ENCODE assay signal across 8 cellular contexts in the genomic region with DNA sequence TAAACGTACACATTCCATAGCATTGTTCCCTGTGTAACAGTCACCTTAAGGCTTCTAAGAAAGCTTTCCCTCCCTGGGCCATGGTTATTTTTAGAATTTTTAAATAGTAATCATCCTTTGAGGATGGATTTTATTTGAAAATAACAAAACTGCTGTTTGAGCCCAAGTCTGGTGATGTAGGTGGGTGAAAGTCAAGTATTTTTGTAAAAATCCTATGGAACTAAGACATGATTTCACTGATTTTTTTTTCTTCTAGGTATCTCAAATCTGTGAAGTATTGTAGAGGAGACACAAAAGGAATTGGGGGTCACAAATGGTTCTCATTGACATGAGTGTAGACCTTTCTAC. TPM values are rescaled to one million over a fixed set of nuclear protein-coding genes. Genes with fewer than 3 reads are reported as not detected.
DNase-seq lines count a peak whose midpoint lies in the region; ATAC-seq and TF ChIP-seq lines count a peak whose summit lies in the region.

No MANE protein-coding gene starts in this region.

- H3K27me3 ChIP-seq in cardiac muscle cell (no peaks in the 10 kb centered on the region), adrenal gland (no peaks in the 10 kb centered on the region), mesenchymal stem cell (ENCODE audit: control insufficient read depth in 1 of 2, insufficient read depth in 1 of 2, low read length in 2 of 2) (no peaks in the 10 kb centered on the region), upper lobe of right lung (no peaks in the 10 kb centered on the region)

- H3K9me3 ChIP-seq in cardiac muscle cell (ENCODE audit: low read depth) (no peaks in the 10 kb centered on the region), adrenal gland (replicated peaks in 1 of 3) (no peaks in the 10 kb centered on the region), mesenchymal stem cell (ENCODE audit: control insufficient read depth, low read length) (no peaks in the 10 kb centered on the region), upper lobe of right lung (no peaks in the 10 kb centered on the region)

- H3K4me1 ChIP-seq in cardiac muscle cell (ENCODE audit: low read depth) (no peaks in the 10 kb centered on the region), adrenal gland (replicated peaks in 1 of 2) (peaks cover 25 to 51% of the 10 kb centered on the region in 2 donors), mesenchymal stem cell (ENCODE audit: control insufficient read depth, insufficient read depth, low read depth, low read length) (peaks cover 25% of the 10 kb centered on the region), upper lobe of right lung (peaks cover 48% of the 10 kb centered on the region)

- no peak overlapping the region for H2AFZ ChIP-seq in mesenchymal stem cell (ENCODE audit: low read depth, low read length)

- no peak overlapping the region for H4K91ac ChIP-seq in mesenchymal stem cell (ENCODE audit: low read length)

- TF ChIP-seq CTCF in cardiac muscle cell (IDR thresholded peaks at IDR 0.05; ENCODE audit: low read depth, low read length) (no peak), adrenal gland (IDR thresholded peaks at IDR 0.05) (peak in 2 of 6 experiments; percentile 2 to 7), upper lobe of right lung (IDR thresholded peaks at IDR 0.05) (no peak)

- no peak overlapping the region for H3K4ac ChIP-seq in mesenchymal stem cell (ENCODE audit: low read depth in 1 of 2, low read length in 2 of 2)

- H3K79me1 ChIP-seq in mesenchymal stem cell (replicated peaks; ENCODE audit: low read length, poor library complexity, severe bottlenecking): peaks cover 9% of the 10 kb centered on the region

- no peak for TF ChIP-seq POLR2A in adrenal gland (IDR thresholded peaks at IDR 0.05)

- H2BK15ac ChIP-seq in mesenchymal stem cell (ENCODE audit: low read depth, poor library complexity, severe bottlenecking): no peak overlapping the region

- no peak overlapping the region for H3K14ac ChIP-seq in mesenchymal stem cell (ENCODE audit: low read length in 2 of 2)

- H3K4me3 ChIP-seq in cardiac muscle cell (peak overlapping the region; percentile 92), adrenal gland (peak overlapping the region in 1 of 4 donors; percentile 85), mesenchymal stem cell (ENCODE audit: insufficient read depth in 1 of 2, low read depth in 1 of 2, low read length in 2 of 2) (peak overlapping the region in 1 of 2 experiments; percentile 99), upper lobe of right lung (peak overlapping the region; percentile 90)

- H3K27ac ChIP-seq in cardiac muscle cell (peak overlapping the region; percentile 93), adrenal gland (peak overlapping the region in 3 of 5 donors; percentile 8 to 98 (median 95)), mesenchymal stem cell (ENCODE audit: low read length, poor library complexity, severe bottlenecking) (no peak overlapping the region), upper lobe of right lung (peak overlapping the region; percentile 94)

- 0 to 10% (median 5%) methylated on average over 1 of the region's 1 CpG for WGBS in adrenal gland, 4 donors
- WGBS in mesenchymal stem cell: no CpG with 5 or more reads among the region's 1 CpG

- peak overlapping the region; percentile 95 for H3K4me2 ChIP-seq in mesenchymal stem cell (ENCODE audit: low read length, poor library complexity, severe bottlenecking)

- no peak overlapping the region for H2BK5ac ChIP-seq in mesenchymal stem cell (ENCODE audit: low read depth, low read length, poor library complexity, severe bottlenecking)

- ATAC-seq in upper lobe of right lung (no peak), GM21360 (IDR thresholded peaks at IDR 0.05; ENCODE audit: unreplicated experiment) (no peak)

- no peak overlapping the region for H2BK120ac ChIP-seq in mesenchymal stem cell (ENCODE audit: low read depth, low read length)

- DNase-seq in cardiac muscle cell (ENCODE audit: low read depth in 1 of 2, low spot score in 1 of 2) (no peak), cardiac septum (ENCODE audit: low spot score) (no peak), adrenal gland (no peak), mesenchymal stem cell (no peak), upper lobe of right lung (no peak), A172 (ENCODE audit: low spot score) (no peak), AML-193 (lab: John Stamatoyannopoulos, UW) (no peak)

- H2BK12ac ChIP-seq in mesenchymal stem cell (ENCODE audit: low read length in 2 of 2): no peak overlapping the region

- peak overlapping the region; percentile 99 for H3K9ac ChIP-seq in mesenchymal stem cell (ENCODE audit: low read length)

- H2AK5ac ChIP-seq in mesenchymal stem cell (ENCODE audit: low read length, severe bottlenecking): no peak overlapping the region

- peaks cover 43% of the 10 kb centered on the region for H3K36me3 ChIP-seq in cardiac muscle cell
- peaks cover 0 to 48% of the 10 kb centered on the region in 2 donors for H3K36me3 ChIP-seq in adrenal gland (replicated peaks in 1 of 2)
- peaks cover 19 to 52% of the 10 kb centered on the region in 2 experiments for H3K36me3 ChIP-seq in mesenchymal stem cell (ENCODE audit: control insufficient read depth in 1 of 2, insufficient read depth in 2 of 2, low read depth in 1 of 2, low read length in 2 of 2)
- H3K36me3 ChIP-seq in upper lobe of right lung: peaks cover 50% of the 10 kb centered on the region

- no peak overlapping the region for H4K8ac ChIP-seq in mesenchymal stem cell (ENCODE audit: low read length)

- H3K18ac ChIP-seq in mesenchymal stem cell (ENCODE audit: low read depth in 1 of 2, low read length in 2 of 2): no peak overlapping the region

- no peak overlapping the region for H3K23ac ChIP-seq in mesenchymal stem cell (ENCODE audit: low read length in 2 of 2)

- intact Hi-C loops in cardiac septum (cut with DNase I): loop anchor here (1.0 to 5.0 kb wide), 5 partner anchors 55 to 529 kb away; a partner anchor contains a TSS
- intact Hi-C loops in adrenal gland (cut with DNase I): loop anchor here (2.0 to 10.0 kb wide), 2 partner anchors 55 to 231 kb away; no protein-coding TSS in a partner anchor
- intact Hi-C loops in upper lobe of right lung (cut with DNase I): loop anchor here (5.0 to 10.0 kb wide), 2 partner anchors 54 to 241 kb away; no protein-coding TSS in a partner anchor

RNA-seq across cellular contexts. Expression of a gene that starts 1.4 kb away (rescaled TPM):
- total RNA-seq in cardiac muscle cell (90.0 and 97.5 TPM in 2 replicates), cardiac septum (432 TPM), adrenal gland (1,000 to 10,000 TPM in 1 of 8 donors, 100 to 1,000 TPM in 7; 312 to 1,219 (median 431) TPM), upper lobe of right lung (138 TPM)
- polyA plus RNA-seq in cardiac muscle cell (136 and 158 TPM in 2 replicates), adrenal gland (100 to 1,000 TPM; 209 to 431 (median 272) TPM)
- 128 TPM for polyA plus RNA-seq in mesenchymal stem cell (2013, experiment 1 of 2)
- 129 TPM for polyA plus RNA-seq in mesenchymal stem cell (2013, experiment 2 of 2)
- total RNA-seq in A172 (2014; rRNA removed; shearing (Covaris generic)): 112 and 137 TPM in 2 replicates

RNA-seq across cellular contexts. Expression of a gene that starts 2.8 kb away (rescaled TPM):
- total RNA-seq in cardiac muscle cell: 75.9 and 145 TPM in 2 replicates
- polyA plus RNA-seq in cardiac muscle cell: 23.2 and 36.5 TPM in 2 replicates
- 29.2 TPM for total RNA-seq in cardiac septum
- 10 to 100 TPM; 34.2 to 79.3 (median 46.8) TPM for total RNA-seq in adrenal gland
- 10 to 100 TPM; 27.5 to 30.8 (median 30.1) TPM for polyA plus RNA-seq in adrenal gland
- 15.8 TPM for polyA plus RNA-seq in mesenchymal stem cell (2013, experiment 1 of 2)
- 15.4 TPM for polyA plus RNA-seq in mesenchymal stem cell (2013, experiment 2 of 2)
- 44.8 TPM for total RNA-seq in upper lobe of right lung
- 65.9 and 86.6 TPM in 2 replicates for total RNA-seq in A172 (2014; rRNA removed; shearing (Covaris generic))

RNA-seq across cellular contexts. Expression of a gene that starts 34.1 kb away (rescaled TPM):
- total RNA-seq in cardiac muscle cell: 0.48 and 1.7 TPM in 2 replicates
- 0.21 and 1.5 TPM in 2 replicates for polyA plus RNA-seq in cardiac muscle cell
- total RNA-seq in cardiac septum: 3.4 TPM
- 10 to 100 TPM in 3 of 8 donors, 1 to 10 TPM in 5; 3.8 to 14.8 (median 7.1) TPM for total RNA-seq in adrenal gland
- 10 to 100 TPM in 1 of 3 donors, 1 to 10 TPM in 2; 3.1 to 12.4 (median 5.6) TPM for polyA plus RNA-seq in adrenal gland
- polyA plus RNA-seq in mesenchymal stem cell (2013, experiment 1 of 2): 108 TPM
- 109 TPM for polyA plus RNA-seq in mesenchymal stem cell (2013, experiment 2 of 2)
- 43.8 TPM for total RNA-seq in upper lobe of right lung
- total RNA-seq in A172 (2014; rRNA removed; shearing (Covaris generic)): not detected in 2 replicates

RNA-seq across cellular contexts. Expression of a gene that starts 48.7 kb away (rescaled TPM):
- total RNA-seq in cardiac muscle cell (3.5 and 4.3 TPM in 2 replicates), cardiac septum (3.8 TPM), adrenal gland (10 to 100 TPM in 7 of 8 donors, 1 to 10 TPM in 1; 6.2 to 77.5 (median 13.0) TPM), upper lobe of right lung (10.3 TPM)
- polyA plus RNA-seq in cardiac muscle cell (3.6 and 4.2 TPM in 2 replicates), adrenal gland (10 to 100 TPM in 1 of 3 donors, 1 to 10 TPM in 2; 2.7 to 71.6 (median 2.8) TPM)
- polyA plus RNA-seq in mesenchymal stem cell (2013, experiment 1 of 2): 6.0 TPM
- 6.1 TPM for polyA plus RNA-seq in mesenchymal stem cell (2013, experiment 2 of 2)
- total RNA-seq in A172 (2014; rRNA removed; shearing (Covaris generic)): 9.1 and 9.3 TPM in 2 replicates
